ENCODE assay signal across 1 cellular context in the genomic region with DNA sequence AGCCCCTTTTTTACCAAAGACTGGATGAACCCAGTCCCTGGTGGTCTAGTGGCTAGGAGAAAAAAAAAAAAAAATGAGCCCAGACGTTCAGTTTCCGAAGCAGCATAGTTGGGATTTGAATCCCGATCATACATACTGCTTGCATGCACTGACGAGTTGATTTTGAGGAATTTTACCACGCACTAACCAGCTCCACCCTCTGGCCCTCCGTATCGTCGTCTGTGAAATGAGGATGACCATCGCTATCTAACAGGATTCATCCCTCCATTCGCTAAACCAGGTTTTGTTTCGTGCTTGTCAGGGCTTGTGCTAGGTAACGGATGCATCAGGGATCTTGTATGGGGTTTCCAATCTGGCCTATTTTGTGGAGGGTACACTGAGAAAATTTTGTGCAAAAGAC.
TF ChIP-seq lines count a peak whose summit lies in the region.

No MANE protein-coding gene starts in this region.

TF ChIP-seq in H1, 55 proteins besides CTCF, POLR2A, EP300 and RAD21:
- TF ChIP-seq MAFK (IDR thresholded peaks at IDR 0.05; ENCODE audit: low read depth, low read length) (no peak), SUZ12 (IDR thresholded peaks at IDR 0.05; ENCODE audit: low read length) (no peak), KDM1A (IDR thresholded peaks at IDR 0.05; ENCODE audit: borderline replicate concordance, low read length) (no peak), EGR1 (IDR thresholded peaks at IDR 0.05; ENCODE audit: borderline replicate concordance, low read depth, low read length) (no peak), BCL11A (IDR thresholded peaks at IDR 0.05; ENCODE audit: low read depth in 2 of 2, low read length in 2 of 2) (no peak), RBBP5 (IDR thresholded peaks at IDR 0.05; ENCODE audit: borderline replicate concordance, low read depth, low read length) (no peak), FOSL1 (IDR thresholded peaks at IDR 0.05; ENCODE audit: insufficient read depth, low read depth, low read length) (no peak), ATF3 (IDR thresholded peaks at IDR 0.05; ENCODE audit: insufficient read depth, low read depth, low read length) (no peak), KDM4A (IDR thresholded peaks at IDR 0.05; ENCODE audit: low read depth, low read length, severe bottlenecking) (no peak), RNF2 (IDR thresholded peaks at IDR 0.05; ENCODE audit: borderline replicate concordance, low read depth, low read length, missing control alignments, poor library complexity, severe bottlenecking) (no peak), TAF7 (optimal IDR thresholded peaks at IDR 0.05; ENCODE audit: borderline replicate concordance, low read depth, low read length) (no peak)
- TF ChIP-seq, protein P1, sequence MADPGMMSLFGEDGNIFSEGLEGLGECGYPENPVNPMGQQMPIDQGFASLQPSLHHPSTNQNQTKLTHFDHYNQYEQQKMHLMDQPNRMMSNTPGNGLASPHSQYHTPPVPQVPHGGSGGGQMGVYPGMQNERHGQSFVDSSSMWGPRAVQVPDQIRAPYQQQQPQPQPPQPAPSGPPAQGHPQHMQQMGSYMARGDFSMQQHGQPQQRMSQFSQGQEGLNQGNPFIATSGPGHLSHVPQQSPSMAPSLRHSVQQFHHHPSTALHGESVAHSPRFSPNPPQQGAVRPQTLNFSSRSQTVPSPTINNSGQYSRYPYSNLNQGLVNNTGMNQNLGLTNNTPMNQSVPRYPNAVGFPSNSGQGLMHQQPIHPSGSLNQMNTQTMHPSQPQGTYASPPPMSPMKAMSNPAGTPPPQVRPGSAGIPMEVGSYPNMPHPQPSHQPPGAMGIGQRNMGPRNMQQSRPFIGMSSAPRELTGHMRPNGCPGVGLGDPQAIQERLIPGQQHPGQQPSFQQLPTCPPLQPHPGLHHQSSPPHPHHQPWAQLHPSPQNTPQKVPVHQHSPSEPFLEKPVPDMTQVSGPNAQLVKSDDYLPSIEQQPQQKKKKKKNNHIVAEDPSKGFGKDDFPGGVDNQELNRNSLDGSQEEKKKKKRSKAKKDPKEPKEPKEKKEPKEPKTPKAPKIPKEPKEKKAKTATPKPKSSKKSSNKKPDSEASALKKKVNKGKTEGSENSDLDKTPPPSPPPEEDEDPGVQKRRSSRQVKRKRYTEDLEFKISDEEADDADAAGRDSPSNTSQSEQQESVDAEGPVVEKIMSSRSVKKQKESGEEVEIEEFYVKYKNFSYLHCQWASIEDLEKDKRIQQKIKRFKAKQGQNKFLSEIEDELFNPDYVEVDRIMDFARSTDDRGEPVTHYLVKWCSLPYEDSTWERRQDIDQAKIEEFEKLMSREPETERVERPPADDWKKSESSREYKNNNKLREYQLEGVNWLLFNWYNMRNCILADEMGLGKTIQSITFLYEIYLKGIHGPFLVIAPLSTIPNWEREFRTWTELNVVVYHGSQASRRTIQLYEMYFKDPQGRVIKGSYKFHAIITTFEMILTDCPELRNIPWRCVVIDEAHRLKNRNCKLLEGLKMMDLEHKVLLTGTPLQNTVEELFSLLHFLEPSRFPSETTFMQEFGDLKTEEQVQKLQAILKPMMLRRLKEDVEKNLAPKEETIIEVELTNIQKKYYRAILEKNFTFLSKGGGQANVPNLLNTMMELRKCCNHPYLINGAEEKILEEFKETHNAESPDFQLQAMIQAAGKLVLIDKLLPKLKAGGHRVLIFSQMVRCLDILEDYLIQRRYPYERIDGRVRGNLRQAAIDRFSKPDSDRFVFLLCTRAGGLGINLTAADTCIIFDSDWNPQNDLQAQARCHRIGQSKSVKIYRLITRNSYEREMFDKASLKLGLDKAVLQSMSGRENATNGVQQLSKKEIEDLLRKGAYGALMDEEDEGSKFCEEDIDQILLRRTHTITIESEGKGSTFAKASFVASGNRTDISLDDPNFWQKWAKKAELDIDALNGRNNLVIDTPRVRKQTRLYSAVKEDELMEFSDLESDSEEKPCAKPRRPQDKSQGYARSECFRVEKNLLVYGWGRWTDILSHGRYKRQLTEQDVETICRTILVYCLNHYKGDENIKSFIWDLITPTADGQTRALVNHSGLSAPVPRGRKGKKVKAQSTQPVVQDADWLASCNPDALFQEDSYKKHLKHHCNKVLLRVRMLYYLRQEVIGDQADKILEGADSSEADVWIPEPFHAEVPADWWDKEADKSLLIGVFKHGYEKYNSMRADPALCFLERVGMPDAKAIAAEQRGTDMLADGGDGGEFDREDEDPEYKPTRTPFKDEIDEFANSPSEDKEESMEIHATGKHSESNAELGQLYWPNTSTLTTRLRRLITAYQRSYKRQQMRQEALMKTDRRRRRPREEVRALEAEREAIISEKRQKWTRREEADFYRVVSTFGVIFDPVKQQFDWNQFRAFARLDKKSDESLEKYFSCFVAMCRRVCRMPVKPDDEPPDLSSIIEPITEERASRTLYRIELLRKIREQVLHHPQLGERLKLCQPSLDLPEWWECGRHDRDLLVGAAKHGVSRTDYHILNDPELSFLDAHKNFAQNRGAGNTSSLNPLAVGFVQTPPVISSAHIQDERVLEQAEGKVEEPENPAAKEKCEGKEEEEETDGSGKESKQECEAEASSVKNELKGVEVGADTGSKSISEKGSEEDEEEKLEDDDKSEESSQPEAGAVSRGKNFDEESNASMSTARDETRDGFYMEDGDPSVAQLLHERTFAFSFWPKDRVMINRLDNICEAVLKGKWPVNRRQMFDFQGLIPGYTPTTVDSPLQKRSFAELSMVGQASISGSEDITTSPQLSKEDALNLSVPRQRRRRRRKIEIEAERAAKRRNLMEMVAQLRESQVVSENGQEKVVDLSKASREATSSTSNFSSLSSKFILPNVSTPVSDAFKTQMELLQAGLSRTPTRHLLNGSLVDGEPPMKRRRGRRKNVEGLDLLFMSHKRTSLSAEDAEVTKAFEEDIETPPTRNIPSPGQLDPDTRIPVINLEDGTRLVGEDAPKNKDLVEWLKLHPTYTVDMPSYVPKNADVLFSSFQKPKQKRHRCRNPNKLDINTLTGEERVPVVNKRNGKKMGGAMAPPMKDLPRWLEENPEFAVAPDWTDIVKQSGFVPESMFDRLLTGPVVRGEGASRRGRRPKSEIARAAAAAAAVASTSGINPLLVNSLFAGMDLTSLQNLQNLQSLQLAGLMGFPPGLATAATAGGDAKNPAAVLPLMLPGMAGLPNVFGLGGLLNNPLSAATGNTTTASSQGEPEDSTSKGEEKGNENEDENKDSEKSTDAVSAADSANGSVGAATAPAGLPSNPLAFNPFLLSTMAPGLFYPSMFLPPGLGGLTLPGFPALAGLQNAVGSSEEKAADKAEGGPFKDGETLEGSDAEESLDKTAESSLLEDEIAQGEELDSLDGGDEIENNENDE (IDR thresholded peaks at IDR 0.05; ENCODE audit: insufficient replicate concordance, low read length) = no peak
